ENCODE assay signal across 1 cellular context in the genomic region with DNA sequence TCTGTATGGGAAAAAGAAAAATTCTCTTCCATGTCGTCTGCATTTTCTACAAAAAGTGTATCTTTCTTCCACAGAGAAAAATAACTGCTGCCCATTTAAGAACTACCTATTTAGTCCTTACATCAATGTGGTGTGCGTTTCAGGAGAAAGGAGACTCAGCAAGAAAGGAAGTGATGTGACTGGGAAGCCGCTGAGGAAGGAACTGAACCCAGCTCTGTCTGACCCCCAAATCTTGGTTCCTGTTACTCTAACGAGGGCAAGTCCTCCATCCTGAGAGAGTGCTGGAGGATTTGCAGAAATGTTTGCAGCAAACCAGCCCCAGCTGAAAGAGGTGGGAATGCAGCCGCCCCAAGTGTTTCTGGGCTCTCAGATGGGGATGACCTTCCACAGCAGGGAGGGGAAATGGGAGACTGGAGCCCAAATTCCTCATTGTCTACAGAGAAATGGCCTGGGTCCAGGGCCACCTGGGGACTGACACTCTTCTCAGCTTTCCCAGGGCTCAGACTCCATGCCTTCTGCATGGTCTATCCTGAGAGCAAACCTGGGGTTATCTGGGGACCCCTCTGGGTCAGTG.
TF ChIP-seq lines count a peak whose summit lies in the region.

No MANE protein-coding gene starts in this region.

TF ChIP-seq in HepG2, 621 proteins besides CTCF, POLR2A, EP300 and RAD21:
- TF ChIP-seq, protein P1, sequence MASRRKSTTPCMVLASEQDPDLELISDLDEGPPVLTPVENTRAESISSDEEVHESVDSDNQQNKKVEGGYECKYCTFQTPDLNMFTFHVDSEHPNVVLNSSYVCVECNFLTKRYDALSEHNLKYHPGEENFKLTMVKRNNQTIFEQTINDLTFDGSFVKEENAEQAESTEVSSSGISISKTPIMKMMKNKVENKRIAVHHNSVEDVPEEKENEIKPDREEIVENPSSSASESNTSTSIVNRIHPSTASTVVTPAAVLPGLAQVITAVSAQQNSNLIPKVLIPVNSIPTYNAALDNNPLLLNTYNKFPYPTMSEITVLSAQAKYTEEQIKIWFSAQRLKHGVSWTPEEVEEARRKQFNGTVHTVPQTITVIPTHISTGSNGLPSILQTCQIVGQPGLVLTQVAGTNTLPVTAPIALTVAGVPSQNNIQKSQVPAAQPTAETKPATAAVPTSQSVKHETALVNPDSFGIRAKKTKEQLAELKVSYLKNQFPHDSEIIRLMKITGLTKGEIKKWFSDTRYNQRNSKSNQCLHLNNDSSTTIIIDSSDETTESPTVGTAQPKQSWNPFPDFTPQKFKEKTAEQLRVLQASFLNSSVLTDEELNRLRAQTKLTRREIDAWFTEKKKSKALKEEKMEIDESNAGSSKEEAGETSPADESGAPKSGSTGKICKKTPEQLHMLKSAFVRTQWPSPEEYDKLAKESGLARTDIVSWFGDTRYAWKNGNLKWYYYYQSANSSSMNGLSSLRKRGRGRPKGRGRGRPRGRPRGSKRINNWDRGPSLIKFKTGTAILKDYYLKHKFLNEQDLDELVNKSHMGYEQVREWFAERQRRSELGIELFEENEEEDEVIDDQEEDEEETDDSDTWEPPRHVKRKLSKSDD (CRISPR knock-in tag; IDR thresholded peaks at IDR 0.05; ENCODE audit: low read depth) = no peak
- TF ChIP-seq, protein P2, sequence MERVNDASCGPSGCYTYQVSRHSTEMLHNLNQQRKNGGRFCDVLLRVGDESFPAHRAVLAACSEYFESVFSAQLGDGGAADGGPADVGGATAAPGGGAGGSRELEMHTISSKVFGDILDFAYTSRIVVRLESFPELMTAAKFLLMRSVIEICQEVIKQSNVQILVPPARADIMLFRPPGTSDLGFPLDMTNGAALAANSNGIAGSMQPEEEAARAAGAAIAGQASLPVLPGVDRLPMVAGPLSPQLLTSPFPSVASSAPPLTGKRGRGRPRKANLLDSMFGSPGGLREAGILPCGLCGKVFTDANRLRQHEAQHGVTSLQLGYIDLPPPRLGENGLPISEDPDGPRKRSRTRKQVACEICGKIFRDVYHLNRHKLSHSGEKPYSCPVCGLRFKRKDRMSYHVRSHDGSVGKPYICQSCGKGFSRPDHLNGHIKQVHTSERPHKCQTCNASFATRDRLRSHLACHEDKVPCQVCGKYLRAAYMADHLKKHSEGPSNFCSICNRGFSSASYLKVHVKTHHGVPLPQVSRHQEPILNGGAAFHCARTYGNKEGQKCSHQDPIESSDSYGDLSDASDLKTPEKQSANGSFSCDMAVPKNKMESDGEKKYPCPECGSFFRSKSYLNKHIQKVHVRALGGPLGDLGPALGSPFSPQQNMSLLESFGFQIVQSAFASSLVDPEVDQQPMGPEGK (CRISPR knock-in tag; IDR thresholded peaks at IDR 0.05) = no peak
- no peak for TF ChIP-seq GATAD2A (CRISPR knock-in tag; IDR thresholded peaks at IDR 0.05)
- no peak for TF ChIP-seq HMG20A (CRISPR knock-in tag; IDR thresholded peaks at IDR 0.05; ENCODE audit: borderline replicate concordance)
- no peak for TF ChIP-seq MAZ (IDR thresholded peaks at IDR 0.05; ENCODE audit: borderline replicate concordance, low read depth, low read length)
- no peak for TF ChIP-seq MAZ (CRISPR knock-in tag; IDR thresholded peaks at IDR 0.05; ENCODE audit: low read depth)
- TF ChIP-seq RELA (CRISPR knock-in tag; IDR thresholded peaks at IDR 0.05) = no peak
- no peak for TF ChIP-seq HMG20B (CRISPR knock-in tag; conservative IDR thresholded peaks at IDR 0.05)
